Comparison of ENCODE assay signal across 14 cellular contexts in genomic region chr4:2071912-2072867, GRCh38. TPM values are rescaled to one million over a fixed set of nuclear protein-coding genes. Genes with fewer than 3 reads are reported as not detected.
A peak's percentile ranks its signal among the peaks of the same experiment; 100 is the strongest.
DNase-seq lines count a peak whose midpoint lies in the region; ATAC-seq and TF ChIP-seq lines count a peak whose summit lies in the region.
"Had no signal": no experiment of that assay in that cellular context is flagged by ENCODE, and none has a peak within 500 bp of the region (broad histone marks: within the 10 kb centered on the region; RNA-seq: fewer than 3 reads in every experiment).

No MANE protein-coding gene starts in this region.

- no peaks in the 10 kb centered on the region for H3K27me3 ChIP-seq in GM23338 (ENCODE audit: insufficient read depth)
- H3K27me3 ChIP-seq: uterus had no signal

- H3F3A ChIP-seq in GM23338 (replicated peaks; ENCODE audit: low read depth) = peaks cover 6% of the 10 kb centered on the region; the same call in 1 of the 2 replicates

- POLR2A ChIA-PET in HEK293T (lab: Yijun Ruan, JAX) = interaction anchor here (1.2 kb wide), 1 partner anchor 10 kb away, joined by 3 read pairs; no protein-coding TSS in a partner anchor

- no peaks in the 10 kb centered on the region for H3K79me2 ChIP-seq in GM23338 (replicated peaks; ENCODE audit: insufficient read depth)

- H3K4me1 Mint-ChIP-seq in GM23338 (peaks cover 18% of the 10 kb centered on the region), glutamatergic neuron (ENCODE audit: low read depth, unreplicated experiment) (no peaks in the 10 kb centered on the region)
- H3K4me1 Mint-ChIP-seq: IgD-negative memory B cell had no signal

- H3K4me3 Mint-ChIP-seq in GM23338 (no peak overlapping the region), glutamatergic neuron (ENCODE audit: unreplicated experiment) (no peak overlapping the region)
- H3K4me3 Mint-ChIP-seq: IgD-negative memory B cell had no signal

- H3K36me3 ChIP-seq in GM23338 (ENCODE audit: insufficient read depth) = no peaks in the 10 kb centered on the region
- H3K36me3 ChIP-seq: prostate gland, uterus had no signal

- no peaks in the 10 kb centered on the region for H3K9me2 ChIP-seq in GM23338 (ENCODE audit: insufficient read depth)

- H3K27me3 Mint-ChIP-seq in GM23338 (ENCODE audit: insufficient read depth, low read depth, poor library complexity) (peaks cover 8% of the 10 kb centered on the region), glutamatergic neuron (ENCODE audit: unreplicated experiment) (peaks cover 4% of the 10 kb centered on the region)
- H3K27me3 Mint-ChIP-seq: IgD-negative memory B cell had no signal

- H2AFZ ChIP-seq in GM23338 = no peak overlapping the region

- H3K27ac Mint-ChIP-seq in GM23338 (no peak overlapping the region), glutamatergic neuron (ENCODE audit: unreplicated experiment) (no peak overlapping the region)
- H3K27ac Mint-ChIP-seq: IgD-negative memory B cell had no signal

- H3K4me3 ChIP-seq in GM23338 (no peak overlapping the region), coronary artery (no peak overlapping the region)
- H3K4me3 ChIP-seq: prostate gland, uterus had no signal

- H3K4me2 ChIP-seq in GM23338 = no peak overlapping the region

- ATAC-seq in GM23338 (peak; percentile 20), GM18868 (IDR thresholded peaks at IDR 0.05; ENCODE audit: unreplicated experiment) (no peak)

- H3K36me3 Mint-ChIP-seq in GM23338 (ENCODE audit: low read depth) (no peaks in the 10 kb centered on the region; the same call in 2 of the 3 replicates), glutamatergic neuron (ENCODE audit: unreplicated experiment) (no peaks in the 10 kb centered on the region)
- H3K36me3 Mint-ChIP-seq: IgD-negative memory B cell had no signal

- CTCF ChIA-PET in HEK293T (lab: Yijun Ruan, JAX) = no interaction called here

- H3K27ac ChIP-seq in GM23338 (ENCODE audit: low read depth) (no peak overlapping the region), coronary artery (no peak overlapping the region)
- H3K27ac ChIP-seq: C4-2B, prostate gland, uterus had no signal

- no peaks in the 10 kb centered on the region for H3K4me1 ChIP-seq in GM23338 (ENCODE audit: insufficient read depth)
- H3K4me1 ChIP-seq: prostate gland, uterus had no signal

- TF ChIP-seq CTCF in GM23338 (conservative IDR thresholded peaks at IDR 0.05; ENCODE audit: low read depth in 2 of 2) (no peak), glutamatergic neuron (IDR thresholded peaks at IDR 0.05; ENCODE audit: partially characterized antibody, unreplicated experiment) (no peak), coronary artery (IDR thresholded peaks at IDR 0.05) (no peak)

- H3K9me3 Mint-ChIP-seq in GM23338 (no peaks in the 10 kb centered on the region), glutamatergic neuron (ENCODE audit: unreplicated experiment) (peaks cover 7% of the 10 kb centered on the region)

- no peaks in the 10 kb centered on the region for H4K20me1 ChIP-seq in GM23338 (replicated peaks; ENCODE audit: insufficient read depth)

- DNase-seq in GM23338 (ENCODE audit: low spot score) (no peak), NCI-H146 treated with DMSO at 0.1 percent for 48 hours (lab: John Stamatoyannopoulos, UW; ENCODE audit: unreplicated experiment) (peak; percentile 73), glutamatergic neuron (peak; percentile 17), putamen (ENCODE audit: low spot score) (peak; percentile 71), HEK293T (ENCODE audit: extremely low spot score) (no peak), coronary artery (ENCODE audit: low spot score) (no peak)
- DNase-seq: activated CD4-positive, alpha-beta T cell treated with anti-CD3 and anti-CD28 coated beads, Interleukin-2, amount 50 U/mL, for 4 hours; NCI-H526 treated with DMSO at 0.1 percent for 48 hours; uterus had no signal

TF ChIP-seq in GM23338, 12 proteins besides CTCF, POLR2A, EP300 and RAD21 (continues in another document):
- TF ChIP-seq CREB1 (CRISPR knock-in tag; IDR thresholded peaks at IDR 0.05; ENCODE audit: low read depth) (no peak), ZNF331 (CRISPR knock-in tag; IDR thresholded peaks at IDR 0.05; ENCODE audit: low read depth) (no peak), STAT1 (IDR thresholded peaks at IDR 0.05; ENCODE audit: unreplicated experiment) (no peak), REST (IDR thresholded peaks at IDR 0.05; ENCODE audit: unreplicated experiment) (no peak), EZH2 (IDR thresholded peaks at IDR 0.05; ENCODE audit: low read depth, unreplicated experiment) (no peak), NANOG (IDR thresholded peaks at IDR 0.05; ENCODE audit: borderline replicate concordance) (no peak)

TF ChIP-seq in HEK293T, 16 proteins besides CTCF, POLR2A, EP300 and RAD21:
- TF ChIP-seq LEF1 (IDR thresholded peaks at IDR 0.05; ENCODE audit: borderline replicate concordance) = no peak
- TF ChIP-seq CTBP1 (IDR thresholded peaks at IDR 0.05; ENCODE audit: borderline replicate concordance) = no peak
- no peak for TF ChIP-seq SUZ12 (IDR thresholded peaks at IDR 0.05)
- TF ChIP-seq SP1 (IDR thresholded peaks at IDR 0.05) = no peak
- TF ChIP-seq FOXK2 (IDR thresholded peaks at IDR 0.05) = no peak
- TF ChIP-seq ZNF384 (IDR thresholded peaks at IDR 0.05) = no peak
- no peak for TF ChIP-seq BHLHE40 (IDR thresholded peaks at IDR 0.05; ENCODE audit: borderline replicate concordance)
- TF ChIP-seq ARNT (IDR thresholded peaks at IDR 0.05) = no peak
- TF ChIP-seq FOXA1 (IDR thresholded peaks at IDR 0.05) = no peak
- no peak for TF ChIP-seq L3MBTL2 (conservative IDR thresholded peaks at IDR 0.05)
- TF ChIP-seq PKNOX1 (IDR thresholded peaks at IDR 0.05) = no peak
TF ChIP-seq in HEK293T: peak in this region for 0.

RNA-seq across cellular contexts. Expression of gene NAT8L, which starts 13.1 kb away (rescaled TPM):
- 7.7 and 9.7 TPM in 2 replicates for total RNA-seq in GM23338 (2014; rRNA removed; shearing (Covaris generic))
- 1.6 and 1.7 TPM in 2 replicates for polyA plus RNA-seq in GM23338 (2016; fragmentation: Nextera tagmentation; extraction: Ambion mirVana)
- 8.3 TPM for total RNA-seq in glutamatergic neuron (ENCODE audit: unreplicated experiment)
- total RNA-seq: RPMI7951 had no signal
- polyA plus RNA-seq: IgD-negative memory B cell had no signal

Comparison
In these comparisons a context has a peak if more than half of its experiments do, and no peak if none do; other contexts are left out.
1. DNase-seq: peak in NCI-H146 treated with DMSO at 0.1 percent for 48 hours (single experiment), glutamatergic neuron (single experiment) and putamen (single experiment); none in GM23338 (single experiment), HEK293T (single experiment) and coronary artery (single experiment).